Comparison of ENCODE assay signal across 15 cellular contexts in genomic region chr9:125579030-125579932, GRCh38.
A peak's percentile ranks its signal among the peaks of the same experiment; 100 is the strongest.
DNase-seq lines count a peak whose midpoint lies in the region; ATAC-seq and TF ChIP-seq lines count a peak whose summit lies in the region.
"Had no signal": no experiment of that assay in that cellular context is flagged by ENCODE, and none has a peak within 500 bp of the region (broad histone marks: within the 10 kb centered on the region; RNA-seq: fewer than 3 reads in every experiment).

No MANE protein-coding gene starts in this region.

- H3K9ac ChIP-seq in colonic mucosa (ENCODE audit: low read depth in 2 of 2, low read length in 2 of 2), result no peak overlapping the region
- H3K9ac ChIP-seq: BLaER1 had no signal

- no peak for TF ChIP-seq CTCF in right atrium auricular region (IDR thresholded peaks at IDR 0.05)
- no peak for TF ChIP-seq CTCF in colonic mucosa (IDR thresholded peaks at IDR 0.05)
- TF ChIP-seq CTCF in mucosa of descending colon (IDR thresholded peaks at IDR 0.05), result no peak
- no peak for TF ChIP-seq CTCF in Caco-2 (IDR thresholded peaks at IDR 0.05; ENCODE audit: insufficient read depth in 1 of 2, low read depth in 1 of 2, low read length in 1 of 2, severe bottlenecking in 1 of 2, unreplicated experiment in 1 of 2)

- H3K27me3 ChIP-seq in right atrium auricular region, result no peaks in the 10 kb centered on the region
- no peaks in the 10 kb centered on the region for H3K27me3 ChIP-seq in colonic mucosa
- H3K27me3 ChIP-seq in Caco-2 (replicated peaks; ENCODE audit: control insufficient read depth, insufficient read depth, low read length), result no peaks in the 10 kb centered on the region
- H3K27me3 ChIP-seq: BLaER1 had no signal

- H3K4me3 Mint-ChIP-seq in Caco-2 (ENCODE audit: unreplicated experiment), result no peak overlapping the region
- H3K4me3 Mint-ChIP-seq: CD8-positive, alpha-beta memory T cell had no signal

- peaks cover 15% of the 10 kb centered on the region for H3K4me1 Mint-ChIP-seq in Caco-2 (ENCODE audit: low read depth, unreplicated experiment)
- H3K4me1 Mint-ChIP-seq: CD8-positive, alpha-beta memory T cell had no signal

- H3K27ac ChIP-seq in right atrium auricular region, result no peak overlapping the region
- H3K27ac ChIP-seq in colonic mucosa, result peak overlapping the region; percentile 49
- H3K27ac ChIP-seq: BLaER1 had no signal

- H3K9me3 ChIP-seq in right atrium auricular region (no peaks in the 10 kb centered on the region), colonic mucosa (no peaks in the 10 kb centered on the region), mucosa of descending colon (no peaks in the 10 kb centered on the region), Caco-2 (0 out of 2 replicates have a peak, but pooled peaks cover 3% of the 10 kb centered on the region)

- intact Hi-C loops in Right ventricle myocardium superior (cut with DNase I), result no loop called here
- intact Hi-C loops in colonic mucosa (cut with DNase I), result no loop called here
- intact Hi-C loops in left colon (cut with DNase I, micrococcal nuclease), result no loop called here
- intact Hi-C loops in mucosa of descending colon (cut with DNase I, micrococcal nuclease), result no loop called here
- intact Hi-C loops in Caco-2 (cut with micrococcal nuclease; ENCODE audit: unreplicated experiment), result no loop called here

- CTCF ChIA-PET in Caco-2 (lab: Charles Lee), result no interaction called here

- ATAC-seq in Right ventricle myocardium superior (ENCODE audit: poor library complexity), result peak; percentile 45
- peak; percentile 94 for ATAC-seq in left colon
- peak; percentile 94 for ATAC-seq in mucosa of descending colon
- ATAC-seq: HCT116 had no signal

- H3K4me1 ChIP-seq in right atrium auricular region (no peaks in the 10 kb centered on the region), colonic mucosa (no peaks in the 10 kb centered on the region), mucosa of descending colon (ENCODE audit: low read depth) (peaks cover 14% of the 10 kb centered on the region), Caco-2 (peaks cover 10% of the 10 kb centered on the region; the same call in 1 of the 2 replicates)
- H3K4me1 ChIP-seq: BLaER1 had no signal

- no peaks in the 10 kb centered on the region for H3K36me3 ChIP-seq in right atrium auricular region
- H3K36me3 ChIP-seq in colonic mucosa, result no peaks in the 10 kb centered on the region
- H3K36me3 ChIP-seq in mucosa of descending colon (ENCODE audit: low read depth), result no peaks in the 10 kb centered on the region
- H3K36me3 ChIP-seq in Caco-2 (ENCODE audit: control insufficient read depth, insufficient read depth, low read length), result no peaks in the 10 kb centered on the region

- no TSS peak for BruUV-seq in Caco-2 (replicated peaks; lab: Mats Ljungman, UMichigan)

- POLR2A ChIA-PET in Caco-2 (lab: Charles Lee), result no interaction called here

- no peak overlapping the region for H3K27ac Mint-ChIP-seq in Caco-2 (ENCODE audit: unreplicated experiment)
- H3K27ac Mint-ChIP-seq: CD8-positive, alpha-beta memory T cell had no signal

- H3K4me3 ChIP-seq in right atrium auricular region (no peak overlapping the region), colonic mucosa (no peak overlapping the region), mucosa of descending colon (no peak overlapping the region), Caco-2 (ENCODE audit: low read depth, low read length) (no peak overlapping the region)
- H3K4me3 ChIP-seq: BLaER1 had no signal

- no peaks in the 10 kb centered on the region for H3K27me3 Mint-ChIP-seq in Caco-2 (ENCODE audit: insufficient read depth, unreplicated experiment)
- H3K27me3 Mint-ChIP-seq: CD8-positive, alpha-beta memory T cell had no signal

- no peaks in the 10 kb centered on the region for H3K9me3 Mint-ChIP-seq in Caco-2 (ENCODE audit: unreplicated experiment)

- H3K36me3 Mint-ChIP-seq in Caco-2 (ENCODE audit: insufficient read depth, unreplicated experiment), result peaks cover 21% of the 10 kb centered on the region

- no peak for DNase-seq in Right ventricle myocardium superior
- DNase-seq in right atrium auricular region (ENCODE audit: low spot score), result no peak
- peak; percentile 53 for DNase-seq in colonic mucosa
- DNase-seq in left colon, result no peak
- DNase-seq in mucosa of descending colon, result peak in 1 of 3 donors; percentile 51
- no peak for DNase-seq in GM19240 (ENCODE audit: insufficient read length, low spot score)
- no peak for DNase-seq in Caco-2
- DNase-seq in pons (ENCODE audit: low spot score), result no peak
- DNase-seq: 8988T; AML-193; CD8-positive, alpha-beta memory T cell; DMS53; GF-D8 had no signal
